6 cellular contexts compared by ENCODE assay signal in the genomic region with DNA sequence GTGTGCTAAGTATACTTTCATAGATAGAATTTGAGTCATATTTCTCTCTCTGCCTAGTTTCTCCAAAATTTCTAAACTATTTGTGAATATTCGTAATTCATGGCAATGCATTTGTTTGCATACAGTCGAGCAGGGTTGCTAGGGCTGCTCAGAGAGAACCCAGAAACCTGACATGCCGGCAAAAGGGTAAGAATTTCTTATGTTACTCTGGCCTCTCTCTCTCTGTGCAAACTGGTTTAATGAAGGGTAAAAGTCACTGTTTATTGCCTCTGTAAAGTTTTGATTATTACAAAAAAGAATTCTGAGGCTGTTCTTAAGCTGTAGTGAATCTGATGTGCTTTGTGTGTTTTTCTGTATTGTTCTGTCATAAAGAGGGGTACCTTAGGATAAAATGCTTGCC.
"Had no signal": no experiment of that assay in that cellular context is flagged by ENCODE, and none has a peak within 500 bp of the region (broad histone marks: within the 10 kb centered on the region; RNA-seq: fewer than 3 reads in every experiment).

No MANE protein-coding gene starts in this region.

- DNase-seq: H9, HFFc6 had no signal

- H3K4me3 ChIP-seq: GM23338 had no signal

- H3K27ac ChIP-seq: HL-60 had no signal

- ATAC-seq: GM23338, HCT116, HepG2 had no signal

- H2AFZ ChIP-seq: GM23338 had no signal

- H3K4me2 ChIP-seq: GM23338 had no signal
